1 cellular context compared by ENCODE assay signal in the genomic region with DNA sequence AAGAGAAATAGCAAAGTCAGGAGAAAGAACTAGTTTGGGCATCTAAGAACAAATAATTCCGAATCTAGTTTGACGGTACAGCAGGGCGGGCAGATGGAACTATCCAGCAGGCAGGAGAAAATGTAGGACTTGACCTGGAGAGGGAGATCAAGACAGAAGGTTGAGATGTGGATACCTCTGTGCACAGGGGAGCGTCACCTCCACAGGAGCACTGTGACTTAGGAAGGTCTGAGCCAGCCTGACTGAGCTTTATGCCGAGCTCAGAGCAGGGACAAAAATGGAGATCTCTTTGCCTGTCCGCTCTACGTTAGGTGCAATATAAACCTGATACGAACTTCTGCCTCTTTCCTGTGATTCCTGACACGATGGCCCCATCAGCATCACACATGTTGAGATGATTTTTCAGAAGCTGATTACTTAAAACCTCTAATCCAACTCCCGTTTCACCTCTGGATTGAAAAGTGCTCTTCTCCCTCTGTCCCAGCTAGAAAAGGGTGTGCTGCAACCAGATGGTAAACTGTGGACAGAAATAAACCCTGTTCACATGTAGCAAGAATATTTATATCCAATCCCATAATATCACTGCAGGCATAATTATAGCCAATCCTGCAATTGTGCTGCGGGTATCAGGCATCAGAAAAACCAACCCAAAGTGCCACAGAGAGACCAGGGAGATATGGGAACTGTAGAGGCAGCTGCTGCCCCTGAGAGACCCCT.
TF ChIP-seq lines count a peak whose summit lies in the region.

No MANE protein-coding gene starts in this region.

TF ChIP-seq in HepG2, 621 proteins besides CTCF, POLR2A, EP300 and RAD21:
- TF ChIP-seq REL (CRISPR knock-in tag; conservative IDR thresholded peaks at IDR 0.05), result no peak
- no peak for TF ChIP-seq HDAC2 (CRISPR knock-in tag; IDR thresholded peaks at IDR 0.05)
- no peak for TF ChIP-seq DPF2 (CRISPR knock-in tag; IDR thresholded peaks at IDR 0.05; ENCODE audit: borderline replicate concordance, low read depth)
- TF ChIP-seq NCOR1 (IDR thresholded peaks at IDR 0.05; ENCODE audit: borderline replicate concordance, low read length), result no peak
- TF ChIP-seq, protein P1, sequence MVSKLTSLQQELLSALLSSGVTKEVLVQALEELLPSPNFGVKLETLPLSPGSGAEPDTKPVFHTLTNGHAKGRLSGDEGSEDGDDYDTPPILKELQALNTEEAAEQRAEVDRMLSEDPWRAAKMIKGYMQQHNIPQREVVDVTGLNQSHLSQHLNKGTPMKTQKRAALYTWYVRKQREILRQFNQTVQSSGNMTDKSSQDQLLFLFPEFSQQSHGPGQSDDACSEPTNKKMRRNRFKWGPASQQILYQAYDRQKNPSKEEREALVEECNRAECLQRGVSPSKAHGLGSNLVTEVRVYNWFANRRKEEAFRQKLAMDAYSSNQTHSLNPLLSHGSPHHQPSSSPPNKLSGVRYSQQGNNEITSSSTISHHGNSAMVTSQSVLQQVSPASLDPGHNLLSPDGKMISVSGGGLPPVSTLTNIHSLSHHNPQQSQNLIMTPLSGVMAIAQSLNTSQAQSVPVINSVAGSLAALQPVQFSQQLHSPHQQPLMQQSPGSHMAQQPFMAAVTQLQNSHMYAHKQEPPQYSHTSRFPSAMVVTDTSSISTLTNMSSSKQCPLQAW (CRISPR knock-in tag; IDR thresholded peaks at IDR 0.05), result no peak
- no peak for TF ChIP-seq SUZ12 (IDR thresholded peaks at IDR 0.05; ENCODE audit: low read depth, low read length)
- TF ChIP-seq TBX3 (IDR thresholded peaks at IDR 0.05; ENCODE audit: borderline replicate concordance), result no peak
- no peak for TF ChIP-seq KLF6 (CRISPR knock-in tag; IDR thresholded peaks at IDR 0.05)
- TF ChIP-seq POLR2AphosphoS5 (IDR thresholded peaks at IDR 0.05; ENCODE audit: low read depth, low read length), result no peak
- no peak for TF ChIP-seq JARID2 (CRISPR knock-in tag; IDR thresholded peaks at IDR 0.05; ENCODE audit: insufficient replicate concordance)
- TF ChIP-seq SMC3 (IDR thresholded peaks at IDR 0.05; ENCODE audit: low read length), result no peak
- TF ChIP-seq, protein P2, sequence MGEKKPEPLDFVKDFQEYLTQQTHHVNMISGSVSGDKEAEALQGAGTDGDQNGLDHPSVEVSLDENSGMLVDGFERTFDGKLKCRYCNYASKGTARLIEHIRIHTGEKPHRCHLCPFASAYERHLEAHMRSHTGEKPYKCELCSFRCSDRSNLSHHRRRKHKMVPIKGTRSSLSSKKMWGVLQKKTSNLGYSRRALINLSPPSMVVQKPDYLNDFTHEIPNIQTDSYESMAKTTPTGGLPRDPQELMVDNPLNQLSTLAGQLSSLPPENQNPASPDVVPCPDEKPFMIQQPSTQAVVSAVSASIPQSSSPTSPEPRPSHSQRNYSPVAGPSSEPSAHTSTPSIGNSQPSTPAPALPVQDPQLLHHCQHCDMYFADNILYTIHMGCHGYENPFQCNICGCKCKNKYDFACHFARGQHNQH (CRISPR knock-in tag; IDR thresholded peaks at IDR 0.05), result no peak
- TF ChIP-seq, protein P3, sequence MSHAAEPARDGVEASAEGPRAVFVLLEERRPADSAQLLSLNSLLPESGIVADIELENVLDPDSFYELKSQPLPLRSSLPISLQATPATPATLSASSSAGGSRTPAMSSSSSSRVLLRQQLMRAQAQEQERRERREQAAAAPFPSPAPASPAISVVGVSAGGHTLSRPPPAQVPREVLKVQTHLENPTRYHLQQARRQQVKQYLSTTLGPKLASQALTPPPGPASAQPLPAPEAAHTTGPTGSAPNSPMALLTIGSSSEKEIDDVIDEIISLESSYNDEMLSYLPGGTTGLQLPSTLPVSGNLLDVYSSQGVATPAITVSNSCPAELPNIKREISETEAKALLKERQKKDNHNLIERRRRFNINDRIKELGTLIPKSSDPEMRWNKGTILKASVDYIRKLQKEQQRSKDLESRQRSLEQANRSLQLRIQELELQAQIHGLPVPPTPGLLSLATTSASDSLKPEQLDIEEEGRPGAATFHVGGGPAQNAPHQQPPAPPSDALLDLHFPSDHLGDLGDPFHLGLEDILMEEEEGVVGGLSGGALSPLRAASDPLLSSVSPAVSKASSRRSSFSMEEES (CRISPR knock-in tag; IDR thresholded peaks at IDR 0.05), result no peak
- no peak for TF ChIP-seq SIX1 (CRISPR knock-in tag; IDR thresholded peaks at IDR 0.05; ENCODE audit: borderline replicate concordance)
- TF ChIP-seq, protein P4, sequence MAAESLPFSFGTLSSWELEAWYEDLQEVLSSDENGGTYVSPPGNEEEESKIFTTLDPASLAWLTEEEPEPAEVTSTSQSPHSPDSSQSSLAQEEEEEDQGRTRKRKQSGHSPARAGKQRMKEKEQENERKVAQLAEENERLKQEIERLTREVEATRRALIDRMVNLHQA (CRISPR knock-in tag; IDR thresholded peaks at IDR 0.05), result no peak
- TF ChIP-seq, protein P5, sequence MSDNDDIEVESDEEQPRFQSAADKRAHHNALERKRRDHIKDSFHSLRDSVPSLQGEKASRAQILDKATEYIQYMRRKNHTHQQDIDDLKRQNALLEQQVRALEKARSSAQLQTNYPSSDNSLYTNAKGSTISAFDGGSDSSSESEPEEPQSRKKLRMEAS (IDR thresholded peaks at IDR 0.05), result no peak
- TF ChIP-seq STAG1 (CRISPR knock-in tag; IDR thresholded peaks at IDR 0.05), result no peak
- no peak for TF ChIP-seq PAWR (CRISPR knock-in tag; IDR thresholded peaks at IDR 0.05; ENCODE audit: borderline replicate concordance)
- TF ChIP-seq RORA (CRISPR knock-in tag; IDR thresholded peaks at IDR 0.05), result no peak
